Comparison of ENCODE assay signal across 9 cellular contexts in the genomic region with DNA sequence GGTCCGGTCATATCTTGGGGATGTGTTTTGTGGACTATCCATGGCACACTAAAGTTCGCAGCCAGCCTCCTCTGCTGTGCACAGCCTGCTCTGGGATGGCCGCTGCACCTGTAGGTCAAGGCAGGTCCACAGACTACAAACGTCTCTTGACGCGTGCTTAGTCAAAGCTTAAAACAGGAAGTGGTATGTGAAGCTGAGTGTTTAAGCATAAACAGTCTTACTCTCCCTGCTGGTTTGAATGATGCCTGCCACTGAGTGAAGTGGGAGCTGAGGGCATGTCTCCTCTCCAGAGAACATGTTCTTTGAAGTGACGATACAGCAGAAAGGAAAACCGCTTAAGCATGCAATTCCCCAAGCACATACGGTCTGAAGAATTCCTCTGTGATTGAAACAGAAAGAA.
A peak's percentile ranks its signal among the peaks of the same experiment; 100 is the strongest.
DNase-seq lines count a peak whose midpoint lies in the region; ATAC-seq and TF ChIP-seq lines count a peak whose summit lies in the region.
"Had no signal": no experiment of that assay in that cellular context is flagged by ENCODE, and none has a peak within 500 bp of the region (broad histone marks: within the 10 kb centered on the region; RNA-seq: fewer than 3 reads in every experiment).

No MANE protein-coding gene starts in this region.

- no peak overlapping the region for H3K9ac ChIP-seq in GM23248

- peaks cover 11 to 17% (median 16%) of the 10 kb centered on the region in 3 donors for H3K4me1 Mint-ChIP-seq in IgD-negative memory B cell
- peaks cover 34% of the 10 kb centered on the region for H3K4me1 Mint-ChIP-seq in activated CD4-positive, alpha-beta memory T cell treated with anti-CD3 and anti-CD28 coated beads for 36 hours (ENCODE audit: low read depth)
- H3K4me1 Mint-ChIP-seq in naive thymus-derived CD8-positive, alpha-beta T cell: peaks cover 19 to 30% (median 28%) of the 10 kb centered on the region in 4 donors

- DNase-seq in GM12865 (ENCODE audit: low read depth) (peak; percentile 86), GM23248 (no peak), retina (no peak), NCI-H524 (lab: John Stamatoyannopoulos, UW) (no peak)
- peak; percentile 62 for DNase-seq in activated CD4-positive, alpha-beta memory T cell treated with anti-CD3 and anti-CD28 coated beads for 36 hours
- DNase-seq in naive thymus-derived CD8-positive, alpha-beta T cell: peak in 7 of 10 donors; percentile 13 to 53 (median 27)

- peak overlapping the region in 2 of 3 donors; percentile 10 to 68 for H3K27ac Mint-ChIP-seq in IgD-negative memory B cell
- peak overlapping the region; percentile 88 for H3K27ac Mint-ChIP-seq in activated CD4-positive, alpha-beta memory T cell treated with anti-CD3 and anti-CD28 coated beads for 36 hours
- H3K27ac Mint-ChIP-seq in naive thymus-derived CD8-positive, alpha-beta T cell: peak overlapping the region; percentile 87 to 99 (median 93)

- no peaks in the 10 kb centered on the region for H3K9me3 Mint-ChIP-seq in IgD-negative memory B cell
- H3K9me3 Mint-ChIP-seq in activated CD4-positive, alpha-beta memory T cell treated with anti-CD3 and anti-CD28 coated beads for 36 hours: no peaks in the 10 kb centered on the region
- no peaks in the 10 kb centered on the region for H3K9me3 Mint-ChIP-seq in naive thymus-derived CD8-positive, alpha-beta T cell

- peaks cover 19% of the 10 kb centered on the region for H3F3A ChIP-seq in GM23248 (ENCODE audit: insufficient read depth)

- H3K4me2 ChIP-seq in GM23248 (ENCODE audit: unreplicated experiment): no peak overlapping the region

- CTCF ChIA-PET in activated CD4-positive, alpha-beta memory T cell treated with anti-CD3 and anti-CD28 coated beads for 36 hours (lab: Charles Lee): interaction anchor here (0.7 to 9.0 kb wide), 49 partner anchors 9 to 1473 kb away, joined by 3 to 196 read pairs (median 4); a partner anchor contains a TSS

- 82 to 83% methylated on average over 9 of the region's 9 CpGs for WGBS in GM23248 (ENCODE audit: low coverage in 1 of 2, low lambda C conversion rate in 2 of 2, missing lambda C conversion rate in 2 of 2), 2 experiments

- no peak overlapping the region for H2AFZ ChIP-seq in GM23248

- H3K9me2 ChIP-seq in GM23248 (ENCODE audit: insufficient read depth): no peaks in the 10 kb centered on the region

- no peaks in the 10 kb centered on the region for H3K9me3 ChIP-seq in GM23248 (ENCODE audit: low read depth)

- no peaks in the 10 kb centered on the region for H3K36me3 ChIP-seq in GM23248 (ENCODE audit: low read depth)

- H3K4me3 ChIP-seq in GM12865 (ENCODE audit: low read depth, low read length): peak overlapping the region; percentile 44
- H3K4me3 ChIP-seq in GM23248: no peak overlapping the region
- H3K4me3 ChIP-seq: SK-N-MC had no signal

- POLR2A ChIA-PET in activated CD4-positive, alpha-beta memory T cell treated with anti-CD3 and anti-CD28 coated beads for 36 hours (lab: Charles Lee): interaction anchor here (0.6 to 1.3 kb wide), 6 partner anchors 18 to 584 kb away, joined by 3 to 8 read pairs (median 3); a partner anchor contains a TSS
- POLR2A ChIA-PET in naive thymus-derived CD8-positive, alpha-beta T cell (lab: Charles Lee): interaction anchor here (0.6 to 1.2 kb wide), 6 partner anchors 9 to 509 kb away, joined by 3 to 5 read pairs (median 3); a partner anchor contains a TSS

- H3K4me3 Mint-ChIP-seq in IgD-negative memory B cell: peak overlapping the region; percentile 5 to 94 (median 84)
- H3K4me3 Mint-ChIP-seq in activated CD4-positive, alpha-beta memory T cell treated with anti-CD3 and anti-CD28 coated beads for 36 hours: peak overlapping the region; percentile 61
- peak overlapping the region; percentile 74 to 92 (median 88) for H3K4me3 Mint-ChIP-seq in naive thymus-derived CD8-positive, alpha-beta T cell

- H3K36me3 Mint-ChIP-seq in IgD-negative memory B cell: peaks cover 8% of the 10 kb centered on the region
- no peaks in the 10 kb centered on the region for H3K36me3 Mint-ChIP-seq in activated CD4-positive, alpha-beta memory T cell treated with anti-CD3 and anti-CD28 coated beads for 36 hours
- H3K36me3 Mint-ChIP-seq in naive thymus-derived CD8-positive, alpha-beta T cell: no peaks in the 10 kb centered on the region

- peak; percentile 89 for ATAC-seq in GM21515 (IDR thresholded peaks at IDR 0.05; ENCODE audit: unreplicated experiment)
- ATAC-seq in naive thymus-derived CD8-positive, alpha-beta T cell: peak; percentile 85 to 90

- in situ Hi-C loops in GM23248 (cut with MboI): no loop called here

- H3K27ac ChIP-seq in GM23248: no peak overlapping the region
- H3K27ac ChIP-seq: SK-N-MC had no signal

- H4K20me1 ChIP-seq in GM23248 (ENCODE audit: insufficient read depth): no peaks in the 10 kb centered on the region

- peaks cover 1% of the 10 kb centered on the region for H3K27me3 Mint-ChIP-seq in IgD-negative memory B cell
- H3K27me3 Mint-ChIP-seq in activated CD4-positive, alpha-beta memory T cell treated with anti-CD3 and anti-CD28 coated beads for 36 hours: no peaks in the 10 kb centered on the region
- no peaks in the 10 kb centered on the region for H3K27me3 Mint-ChIP-seq in naive thymus-derived CD8-positive, alpha-beta T cell

- no peaks in the 10 kb centered on the region for H3K27me3 ChIP-seq in GM23248 (replicated peaks; ENCODE audit: insufficient read depth)

- peak; percentile 5 for TF ChIP-seq CTCF in GM12865 (IDR thresholded peaks at IDR 0.05; ENCODE audit: insufficient read depth, low read depth, low read length, missing control alignments)

- intact Hi-C loops in activated CD4-positive, alpha-beta memory T cell treated with anti-CD3 and anti-CD28 coated beads for 36 hours (cut with micrococcal nuclease): loop anchor here (1.0 to 5.0 kb wide), 9 partner anchors 8 to 583 kb away; a partner anchor contains a TSS

- peaks cover 8% of the 10 kb centered on the region for H3K4me1 ChIP-seq in GM23248 (ENCODE audit: insufficient read depth)

- H3K79me2 ChIP-seq in GM23248 (ENCODE audit: insufficient read depth): no peaks in the 10 kb centered on the region

Comparison
In these comparisons a context has a peak if more than half of its experiments do, and no peak if none do; other contexts are left out.
1. DNase-seq: peak in GM12865 (single experiment), activated CD4-positive, alpha-beta memory T cell treated with anti-CD3 and anti-CD28 coated beads for 36 hours (single experiment) and naive thymus-derived CD8-positive, alpha-beta T cell (7 of 10); none in GM23248 (single experiment), retina (single experiment) and NCI-H524 (0 of 2).
2. H3K27ac Mint-ChIP-seq: peak in every context shown above with its lines; median percentile 93 in naive thymus-derived CD8-positive, alpha-beta T cell; 88 in activated CD4-positive, alpha-beta memory T cell treated with anti-CD3 and anti-CD28 coated beads for 36 hours; 39 in IgD-negative memory B cell.
3. Peak in every context shown above with its lines, with median percentiles within 50 percentile points of each other: H3K4me3 Mint-ChIP-seq.